In genomic region chr20:49916146-49917002, GRCh38 we compare ENCODE assay signal across 8 cellular contexts. TPM values are rescaled to one million over a fixed set of nuclear protein-coding genes. Genes with fewer than 3 reads are reported as not detected.
DNase-seq lines count a peak whose midpoint lies in the region; ATAC-seq lines count a peak whose summit lies in the region.

No MANE protein-coding gene starts in this region.

- H3K9me3 Mint-ChIP-seq in immature natural killer cell: no peaks in the 10 kb centered on the region
- no peaks in the 10 kb centered on the region for H3K9me3 Mint-ChIP-seq in stimulated activated memory B cell treated with anti-CD40 and anti-IgM and Interleukin-4, amounts not matched to agents 10 μg/mL and 1 μg/mL and 100 μg/mL, for 72 hours

- no peaks in the 10 kb centered on the region for H3K36me3 Mint-ChIP-seq in immature natural killer cell
- H3K36me3 Mint-ChIP-seq in stimulated activated memory B cell treated with anti-CD40 and anti-IgM and Interleukin-4, amounts not matched to agents 10 μg/mL and 1 μg/mL and 100 μg/mL, for 72 hours: no peaks in the 10 kb centered on the region

- peaks cover 7 to 15% (median 14%) of the 10 kb centered on the region in 3 donors for H3K27me3 Mint-ChIP-seq in immature natural killer cell (ENCODE audit: low read depth in 3 of 3)
- H3K27me3 Mint-ChIP-seq in stimulated activated memory B cell treated with anti-CD40 and anti-IgM and Interleukin-4, amounts not matched to agents 10 μg/mL and 1 μg/mL and 100 μg/mL, for 72 hours: no peaks in the 10 kb centered on the region

- DNase-seq in NCI-H1417 (lab: John Stamatoyannopoulos, UW) (peak; percentile 26 to 82 (median 63)), NCI-H1417 treated with DMSO at 0.1 percent for 48 hours (lab: John Stamatoyannopoulos, UW) (no peak), NCI-H1694 (lab: John Stamatoyannopoulos, UW) (peak; percentile 16), immature natural killer cell (no peak), pons (ENCODE audit: low spot score) (no peak), middle frontal gyrus (ENCODE audit: extremely low spot score, low spot score) (no peak)

- H3K4me3 Mint-ChIP-seq in immature natural killer cell: peak overlapping the region; percentile 99 to 100 (median 100)
- peak overlapping the region; percentile 93 for H3K4me3 Mint-ChIP-seq in stimulated activated memory B cell treated with anti-CD40 and anti-IgM and Interleukin-4, amounts not matched to agents 10 μg/mL and 1 μg/mL and 100 μg/mL, for 72 hours

- 10 to 54% (median 51%) methylated on average over 19 of the region's 19 CpGs for WGBS in adipose tissue, 3 donors

- H3K27ac ChIP-seq in adipose tissue (ENCODE audit: low read depth, low read length): peak overlapping the region; percentile 99

- H3K4me1 Mint-ChIP-seq in immature natural killer cell: peaks cover 34 to 40% of the 10 kb centered on the region in 2 donors
- H3K4me1 Mint-ChIP-seq in stimulated activated memory B cell treated with anti-CD40 and anti-IgM and Interleukin-4, amounts not matched to agents 10 μg/mL and 1 μg/mL and 100 μg/mL, for 72 hours: peaks cover 41% of the 10 kb centered on the region

- peak; percentile 35 for ATAC-seq in stimulated activated memory B cell treated with anti-CD40 and anti-IgM and Interleukin-4, amounts not matched to agents 10 μg/mL and 1 μg/mL and 100 μg/mL, for 72 hours

- H3K27ac Mint-ChIP-seq in immature natural killer cell: peak overlapping the region; percentile 100
- peak overlapping the region; percentile 98 for H3K27ac Mint-ChIP-seq in stimulated activated memory B cell treated with anti-CD40 and anti-IgM and Interleukin-4, amounts not matched to agents 10 μg/mL and 1 μg/mL and 100 μg/mL, for 72 hours

RNA-seq across cellular contexts. Expression of gene SPATA2, which starts 1.0 kb away (rescaled TPM):
- polyA plus RNA-seq in adipose tissue (1 to 10 TPM; 3.8 to 5.0 (median 4.7) TPM), immature natural killer cell (1 to 10 TPM; 1.2 to 5.3 (median 2.2) TPM)

RNA-seq across cellular contexts. Expression of gene RNF114, which starts 19.8 kb away (rescaled TPM):
- 10 to 100 TPM; 45.1 to 57.9 (median 45.7) TPM for polyA plus RNA-seq in adipose tissue
- polyA plus RNA-seq in immature natural killer cell: 100 to 1,000 TPM in 1 of 3 donors, 10 to 100 TPM in 2; 87.1 to 104 (median 97.6) TPM

Comparison
In these comparisons a context has a peak if more than half of its experiments do, and no peak if none do; other contexts are left out.
1. DNase-seq: peak in NCI-H1417 (3 of 3) and NCI-H1694 (single experiment); none in NCI-H1417 treated with DMSO at 0.1 percent for 48 hours (single experiment), immature natural killer cell (0 of 3), pons (single experiment) and middle frontal gyrus (single experiment).